1 cellular context compared by ENCODE assay signal in genomic region chr15:99158626-99159412, GRCh38.
A peak's percentile ranks its signal among the peaks of the same experiment; 100 is the strongest.
TF ChIP-seq lines count a peak whose summit lies in the region.

No MANE protein-coding gene starts in this region.

TF ChIP-seq in HepG2, 621 proteins besides CTCF, POLR2A, EP300 and RAD21:
- no peak for TF ChIP-seq ZNF570 (CRISPR knock-in tag; IDR thresholded peaks at IDR 0.05; ENCODE audit: borderline replicate concordance)
- TF ChIP-seq MAFK (conservative IDR thresholded peaks at IDR 0.05 in 1 of 2, IDR thresholded peaks at IDR 0.05 in 1 of 2; ENCODE audit: low read length in 2 of 2), result peak; percentile 42 to 57; a peak in 3 of 4 replicates
- no peak for TF ChIP-seq GRHL1 (CRISPR knock-in tag; conservative IDR thresholded peaks at IDR 0.05)
- TF ChIP-seq MAFF (IDR thresholded peaks at IDR 0.05; ENCODE audit: low read depth, low read length), result peak; percentile 48; the same call in 1 of the 2 replicates
